Comparison of ENCODE assay signal across 10 cellular contexts in the genomic region with DNA sequence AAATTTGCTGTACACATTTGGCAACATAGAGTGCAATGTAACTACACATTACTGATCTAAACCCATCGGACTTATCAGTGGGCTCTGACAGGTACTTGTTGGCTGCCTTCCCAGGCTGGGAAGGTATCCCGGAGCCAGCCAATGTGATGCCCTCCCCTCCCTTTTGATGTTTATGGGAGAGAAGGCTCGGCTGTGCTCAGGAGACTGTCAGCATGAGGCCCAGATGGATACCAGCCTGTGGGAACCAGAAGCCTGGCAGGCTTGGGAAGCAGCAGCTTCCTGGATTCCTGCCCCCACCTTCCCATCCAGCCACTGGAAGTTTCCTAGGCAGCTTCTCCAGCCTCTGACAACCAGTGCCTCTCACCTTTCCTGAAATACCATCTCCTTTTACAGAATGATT.
DNase-seq lines count a peak whose midpoint lies in the region; ATAC-seq, FAIRE-seq and TF ChIP-seq lines count a peak whose summit lies in the region.
"Had no signal": no experiment of that assay in that cellular context is flagged by ENCODE, and none has a peak within 500 bp of the region (broad histone marks: within the 10 kb centered on the region; RNA-seq: fewer than 3 reads in every experiment).

No MANE protein-coding gene starts in this region.

- H3K27ac ChIP-seq in H1 (ENCODE audit: low read depth, low read length), result no peak overlapping the region
- peak overlapping the region; percentile 12 for H3K27ac ChIP-seq in neural progenitor cell
- no peak overlapping the region for H3K27ac ChIP-seq in effector memory CD4-positive, alpha-beta T cell (ENCODE audit: insufficient read depth, low read length, poor library complexity, severe bottlenecking)

- DNase-seq in G401 (ENCODE audit: low spot score) (peak; percentile 94), NCI-H2171 (lab: John Stamatoyannopoulos, UW) (peak; percentile 65), H1 (ENCODE audit: low read depth in 1 of 2, low spot score in 2 of 2) (peak in 1 of 2 experiments; percentile 47), neural progenitor cell (ENCODE audit: low spot score) (peak; percentile 34), GOT3 (lab: John Stamatoyannopoulos, UW) (no peak)
- no peak for DNase-seq in effector memory CD4-positive, alpha-beta T cell
- DNase-seq: CD4-positive, alpha-beta memory T cell; MM.1S had no signal

- H2BK120ac ChIP-seq in H1 (replicated peaks; ENCODE audit: low read depth, low read length), result no peak overlapping the region

- H4K20me1 ChIP-seq in H1 (replicated peaks in 1 of 2; ENCODE audit: control insufficient read depth in 1 of 2, insufficient read depth in 2 of 2, low read length in 2 of 2), result no peaks in the 10 kb centered on the region
- no peaks in the 10 kb centered on the region for H4K20me1 ChIP-seq in neural progenitor cell (ENCODE audit: low read depth)

- H3K27me3 Mint-ChIP-seq in neural progenitor cell (ENCODE audit: insufficient read depth, low read depth), result peaks cover 4% of the 10 kb centered on the region
- H3K27me3 Mint-ChIP-seq: CD4-positive, alpha-beta memory T cell had no signal

- no peak overlapping the region for H3K4me3 Mint-ChIP-seq in neural progenitor cell
- H3K4me3 Mint-ChIP-seq: CD4-positive, alpha-beta memory T cell had no signal

- POLR2A ChIA-PET in H1 (lab: Charles Lee; ENCODE audit: partially characterized antibody), result no interaction called here

- H2BK5ac ChIP-seq in H1 (ENCODE audit: low read depth, low read length), result no peak overlapping the region; the same call in 1 of the 2 replicates

- TF ChIP-seq CTCF in H1 (IDR thresholded peaks at IDR 0.05; ENCODE audit: control extremely low read depth in 1 of 3, insufficient read depth in 1 of 3, low read depth in 1 of 3, low read length in 3 of 3), result no peak
- TF ChIP-seq CTCF in neural progenitor cell (IDR thresholded peaks at IDR 0.05), result no peak

- H4K8ac ChIP-seq in H1 (ENCODE audit: extremely low read depth, insufficient read depth, low read length), result no peak overlapping the region; the same call in 1 of the 2 replicates

- H3K4me1 Mint-ChIP-seq in neural progenitor cell, result peaks cover 12% of the 10 kb centered on the region
- H3K4me1 Mint-ChIP-seq: CD4-positive, alpha-beta memory T cell had no signal

- no peak overlapping the region for H2BK12ac ChIP-seq in H1 (ENCODE audit: low read depth, low read length)

- no peak overlapping the region for H3K56ac ChIP-seq in H1 (replicated peaks; ENCODE audit: insufficient read length, low read depth, low read length)

- H3K9ac ChIP-seq in H1 (replicated peaks in 1 of 4; ENCODE audit: extremely low read depth in 1 of 4, low read depth in 3 of 4, low read length in 3 of 4), result no peak overlapping the region
- no peak overlapping the region for H3K9ac ChIP-seq in neural progenitor cell

- H3K36me3 Mint-ChIP-seq in neural progenitor cell, result no peaks in the 10 kb centered on the region

- H3K79me2 ChIP-seq in H1 (ENCODE audit: control insufficient read depth in 1 of 2, insufficient read depth in 2 of 2, low read length in 2 of 2) (no peaks in the 10 kb centered on the region), neural progenitor cell (ENCODE audit: low read depth) (no peaks in the 10 kb centered on the region)

- H3K9me3 Mint-ChIP-seq in neural progenitor cell, result no peaks in the 10 kb centered on the region
- H3K9me3 Mint-ChIP-seq: CD4-positive, alpha-beta memory T cell had no signal

- CTCF ChIA-PET in H1 (lab: Charles Lee; ENCODE audit: partially characterized antibody), result interaction anchor here (1.8 kb wide), 1 partner anchor 31 kb away, joined by 4 read pairs; no protein-coding TSS in a partner anchor

- peak overlapping the region; percentile 16; the same call in 1 of the 2 replicates for H3K18ac ChIP-seq in H1 (ENCODE audit: extremely low read depth, low read length)

- in situ Hi-C loops in G401 (cut with HindIII; ENCODE audit: low sequenced_read_pairs), result no loop called here

- TF ChIP-seq RAD21 in H1 (IDR thresholded peaks at IDR 0.05 in 1 of 2, conservative IDR thresholded peaks at IDR 0.05 in 1 of 2; ENCODE audit: low read depth in 2 of 2, low read length in 2 of 2), result no peak

- H3K4me3 ChIP-seq in H1 (ENCODE audit: extremely low read depth in 1 of 4, insufficient read depth in 2 of 4, low read depth in 3 of 4, low read length in 4 of 4) (no peak overlapping the region), neural progenitor cell (no peak overlapping the region)
- H3K4me3 ChIP-seq in effector memory CD4-positive, alpha-beta T cell (ENCODE audit: insufficient read depth, low read depth, low read length, poor library complexity, severe bottlenecking), result no peak overlapping the region

- no peaks in the 10 kb centered on the region for H3K79me1 ChIP-seq in H1 (ENCODE audit: low read depth, low read length)

- H3K4me1 ChIP-seq in H1 (replicated peaks in 1 of 4; ENCODE audit: control insufficient read depth in 3 of 4, insufficient read depth in 4 of 4, low read length in 3 of 4), result peaks cover 4 to 13% (median 9%) of the 10 kb centered on the region in 4 experiments
- H3K4me1 ChIP-seq in neural progenitor cell, result peaks cover 18% of the 10 kb centered on the region
- H3K4me1 ChIP-seq in effector memory CD4-positive, alpha-beta T cell (ENCODE audit: control insufficient read depth, insufficient read depth, low read length, poor library complexity, severe bottlenecking), result no peaks in the 10 kb centered on the region

- no peaks in the 10 kb centered on the region for H3K23me2 ChIP-seq in H1 (ENCODE audit: low read depth, low read length)

- no peak overlapping the region for H2AK5ac ChIP-seq in H1 (ENCODE audit: low read depth, low read length)

- ATAC-seq in GM18870 (IDR thresholded peaks at IDR 0.05; ENCODE audit: unreplicated experiment), result no peak
- ATAC-seq in HG03135 (IDR thresholded peaks at IDR 0.05; ENCODE audit: unreplicated experiment), result no peak

- no peak overlapping the region for H3K23ac ChIP-seq in H1 (ENCODE audit: insufficient read length)

- H2AFZ ChIP-seq in H1 (ENCODE audit: low read length) (no peak overlapping the region), neural progenitor cell (replicated peaks) (no peak overlapping the region)

- H3K9me3 ChIP-seq in H1 (ENCODE audit: insufficient read depth in 2 of 2, low read depth in 1 of 2, low read length in 1 of 2) (no peaks in the 10 kb centered on the region), neural progenitor cell (ENCODE audit: low read depth) (no peaks in the 10 kb centered on the region)
- H3K9me3 ChIP-seq in effector memory CD4-positive, alpha-beta T cell (ENCODE audit: control insufficient read depth, low read length), result no peaks in the 10 kb centered on the region

- H3K27me3 ChIP-seq in H1 (replicated peaks in 1 of 4; ENCODE audit: control insufficient read depth in 3 of 4, extremely low read depth in 1 of 4, insufficient read depth in 3 of 4, low read length in 3 of 4) (no peaks in the 10 kb centered on the region), neural progenitor cell (no peaks in the 10 kb centered on the region)
- no peaks in the 10 kb centered on the region for H3K27me3 ChIP-seq in effector memory CD4-positive, alpha-beta T cell (replicated peaks; ENCODE audit: control insufficient read depth, insufficient read depth, low read length, poor library complexity, severe bottlenecking)

- TF ChIP-seq POLR2A in H1 (IDR thresholded peaks at IDR 0.05; ENCODE audit: control extremely low read depth in 1 of 2, low read depth in 2 of 2, low read length in 2 of 2), result no peak

- peak; percentile 36 for FAIRE-seq in H1 (lab: Jason Lieb, UNC)

- 0 out of 2 replicates have a peak overlapping the region, but pooled peaks have one; percentile 46 for H2BK15ac ChIP-seq in H1 (ENCODE audit: low read length)

- H3K36me3 ChIP-seq in H1 (ENCODE audit: control insufficient read depth in 2 of 4, insufficient read depth in 4 of 4, low read length in 3 of 4) (no peaks in the 10 kb centered on the region; a peak in 1 of 8 replicates), neural progenitor cell (no peaks in the 10 kb centered on the region)
- H3K36me3 ChIP-seq in effector memory CD4-positive, alpha-beta T cell (ENCODE audit: control insufficient read depth, insufficient read depth, low read length), result no peaks in the 10 kb centered on the region

- H3K4ac ChIP-seq in H1 (replicated peaks; ENCODE audit: insufficient read length, low read depth, low read length), result peak overlapping the region; percentile 5

- no peak overlapping the region for H4K5ac ChIP-seq in H1 (ENCODE audit: insufficient read length, low read depth, low read length)

- H3K4me2 ChIP-seq in H1 (ENCODE audit: insufficient read depth in 1 of 2, low read depth in 2 of 2, low read length in 2 of 2), result no peak overlapping the region
- peak overlapping the region; percentile 28 for H3K4me2 ChIP-seq in neural progenitor cell

- no peak for TF ChIP-seq EP300 in H1 (IDR thresholded peaks at IDR 0.05; ENCODE audit: borderline replicate concordance in 1 of 2, low read depth in 2 of 2, low read length in 2 of 2)

- 73% methylated on average over 3 of the region's 3 CpGs; no CpG with 5 or more reads in 1 of the 2 experiments for WGBS in H1 (ENCODE audit: extremely low coverage in 1 of 2, insufficient coverage in 1 of 2, insufficient read length in 1 of 2, insufficient replicate concordance in 2 of 2, low coverage in 1 of 2, low lambda C conversion rate in 2 of 2, missing lambda C conversion rate in 1 of 2), 2 experiments

- peaks cover 28% of the 10 kb centered on the region for H3F3A ChIP-seq in neural progenitor cell (ENCODE audit: low read depth)

- peak overlapping the region; percentile 62; the same call in 1 of the 2 replicates for H2BK20ac ChIP-seq in H1 (ENCODE audit: low read length)

- H3K27ac Mint-ChIP-seq in neural progenitor cell, result no peak overlapping the region
- H3K27ac Mint-ChIP-seq: CD4-positive, alpha-beta memory T cell had no signal

- H4K91ac ChIP-seq in H1 (replicated peaks; ENCODE audit: insufficient read length, low read length), result no peak overlapping the region

- no peak overlapping the region for H3K14ac ChIP-seq in H1 (ENCODE audit: insufficient read length)

TF ChIP-seq in H1, 55 proteins besides CTCF, POLR2A, EP300 and RAD21 (continues in another document):
- TF ChIP-seq JUN (IDR thresholded peaks at IDR 0.05; ENCODE audit: low read depth, low read length) (no peak), HDAC2 (IDR thresholded peaks at IDR 0.05; ENCODE audit: borderline replicate concordance in 1 of 2, low read depth in 2 of 2, low read length in 2 of 2) (no peak), CBX8 (IDR thresholded peaks at IDR 0.05; ENCODE audit: borderline replicate concordance, low read depth, low read length) (no peak), SRF (IDR thresholded peaks at IDR 0.05; ENCODE audit: low read depth, low read length) (no peak), CTBP2 (IDR thresholded peaks at IDR 0.05; ENCODE audit: borderline replicate concordance, insufficient read depth, insufficient read length, low read length) (no peak), CHD2 (IDR thresholded peaks at IDR 0.05; ENCODE audit: low read length) (no peak)

Comparison
In these comparisons a context has a peak if more than half of its experiments do, and no peak if none do; other contexts are left out.
1. DNase-seq: peak in G401 (single experiment), NCI-H2171 (single experiment) and neural progenitor cell (single experiment); none in effector memory CD4-positive, alpha-beta T cell (0 of 3) and GOT3 (single experiment).